In the genomic region with DNA sequence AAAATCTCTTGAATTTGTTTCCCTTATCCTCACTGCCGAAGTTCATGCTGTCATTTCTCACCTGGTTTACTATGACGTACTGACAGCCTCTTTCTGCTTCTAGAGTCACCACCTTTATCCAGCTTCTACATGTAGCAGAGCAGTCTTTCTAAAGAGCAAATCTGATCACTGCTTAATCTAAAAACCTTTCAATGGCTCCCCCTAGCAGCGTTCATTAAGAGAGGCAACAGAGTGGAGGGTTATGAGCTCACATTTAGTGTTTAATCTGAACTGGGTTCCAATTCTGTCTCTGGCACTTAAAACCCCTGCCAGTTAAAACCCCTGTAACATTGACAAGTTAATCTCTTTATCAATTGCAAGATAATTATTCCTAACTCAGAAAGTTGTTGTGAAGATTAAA, we compare ENCODE assay signal across 8 cellular contexts. TPM values are rescaled to one million over a fixed set of nuclear protein-coding genes. Genes with fewer than 3 reads are reported as not detected.
A peak's percentile ranks its signal among the peaks of the same experiment; 100 is the strongest.
DNase-seq lines count a peak whose midpoint lies in the region; ATAC-seq and TF ChIP-seq lines count a peak whose summit lies in the region.

No MANE protein-coding gene starts in this region.

- no peak for DNase-seq in AG09309 (ENCODE audit: low read depth)
- DNase-seq in NCI-H2196 (lab: John Stamatoyannopoulos, UW; ENCODE audit: unreplicated experiment): peak; percentile 15
- peak in 1 of 4 donors; percentile 26 for DNase-seq in body of pancreas
- DNase-seq in UCSD-AML1 (lab: John Stamatoyannopoulos, UW; ENCODE audit: unreplicated experiment): no peak

- no peak overlapping the region for H3K27ac ChIP-seq in body of pancreas

- TF ChIP-seq CTCF in AG09309 (IDR thresholded peaks at IDR 0.05; ENCODE audit: control insufficient read depth, insufficient read depth, low read depth, low read length, missing control alignments) (peak; percentile 49), GM12872 (IDR thresholded peaks at IDR 0.05; ENCODE audit: insufficient read depth, low read depth, low read length) (peak; percentile 51), body of pancreas (IDR thresholded peaks at IDR 0.05) (peak in 5 of 7 experiments; percentile 9 to 41 (median 33))

- H3K36me3 ChIP-seq in body of pancreas (replicated peaks in 1 of 2; ENCODE audit: insufficient read depth in 1 of 2, low read depth in 2 of 2) (no peaks in the 10 kb centered on the region), skeletal muscle satellite cell (ENCODE audit: insufficient read depth, low read length) (no peaks in the 10 kb centered on the region)

- H3K4me2 ChIP-seq in skeletal muscle satellite cell (ENCODE audit: low read length): peak overlapping the region; percentile 82

- H3K9ac ChIP-seq in skeletal muscle satellite cell (ENCODE audit: low read depth, low read length): peak overlapping the region; percentile 63

- H3K4me3 ChIP-seq in AG09309 (ENCODE audit: control insufficient read depth, low read depth, low read length) (no peak overlapping the region), body of pancreas (no peak overlapping the region), skeletal muscle satellite cell (ENCODE audit: low read length) (peak overlapping the region; percentile 20)

- H3K27me3 ChIP-seq in body of pancreas (no peaks in the 10 kb centered on the region), skeletal muscle satellite cell (ENCODE audit: control insufficient read depth, insufficient read depth, low read length) (no peaks in the 10 kb centered on the region)

- 31 to 36% methylated on average over 3 of the region's 3 CpGs for WGBS in body of pancreas, 2 donors

- H3K9me3 ChIP-seq in body of pancreas: no peaks in the 10 kb centered on the region
- H3K9me3 ChIP-seq in skeletal muscle satellite cell (replicated peaks; ENCODE audit: low read length): no peaks in the 10 kb centered on the region

- intact Hi-C loops in body of pancreas (cut with DNase I): no loop called here

- TF ChIP-seq POLR2A in body of pancreas (IDR thresholded peaks at IDR 0.05): no peak

- ATAC-seq in body of pancreas: no peak
- ATAC-seq in HG03457 (IDR thresholded peaks at IDR 0.05; ENCODE audit: unreplicated experiment): no peak
- no peak for ATAC-seq in GM21619 (IDR thresholded peaks at IDR 0.05; ENCODE audit: unreplicated experiment)

- H3K4me1 ChIP-seq in body of pancreas: peaks cover 36% of the 10 kb centered on the region
- H3K4me1 ChIP-seq in skeletal muscle satellite cell (ENCODE audit: control insufficient read depth, insufficient read depth, low read length): peaks cover 58% of the 10 kb centered on the region

RNA-seq across cellular contexts. Expression of a gene that starts 4.4 kb away (rescaled TPM):
- 10 to 100 TPM; 32.7 to 37.9 TPM for total RNA-seq in body of pancreas
- 143 and 154 TPM in 2 replicates for total RNA-seq in skeletal muscle satellite cell (2012; rRNA removed)
